8 cellular contexts compared by ENCODE assay signal in the genomic region with DNA sequence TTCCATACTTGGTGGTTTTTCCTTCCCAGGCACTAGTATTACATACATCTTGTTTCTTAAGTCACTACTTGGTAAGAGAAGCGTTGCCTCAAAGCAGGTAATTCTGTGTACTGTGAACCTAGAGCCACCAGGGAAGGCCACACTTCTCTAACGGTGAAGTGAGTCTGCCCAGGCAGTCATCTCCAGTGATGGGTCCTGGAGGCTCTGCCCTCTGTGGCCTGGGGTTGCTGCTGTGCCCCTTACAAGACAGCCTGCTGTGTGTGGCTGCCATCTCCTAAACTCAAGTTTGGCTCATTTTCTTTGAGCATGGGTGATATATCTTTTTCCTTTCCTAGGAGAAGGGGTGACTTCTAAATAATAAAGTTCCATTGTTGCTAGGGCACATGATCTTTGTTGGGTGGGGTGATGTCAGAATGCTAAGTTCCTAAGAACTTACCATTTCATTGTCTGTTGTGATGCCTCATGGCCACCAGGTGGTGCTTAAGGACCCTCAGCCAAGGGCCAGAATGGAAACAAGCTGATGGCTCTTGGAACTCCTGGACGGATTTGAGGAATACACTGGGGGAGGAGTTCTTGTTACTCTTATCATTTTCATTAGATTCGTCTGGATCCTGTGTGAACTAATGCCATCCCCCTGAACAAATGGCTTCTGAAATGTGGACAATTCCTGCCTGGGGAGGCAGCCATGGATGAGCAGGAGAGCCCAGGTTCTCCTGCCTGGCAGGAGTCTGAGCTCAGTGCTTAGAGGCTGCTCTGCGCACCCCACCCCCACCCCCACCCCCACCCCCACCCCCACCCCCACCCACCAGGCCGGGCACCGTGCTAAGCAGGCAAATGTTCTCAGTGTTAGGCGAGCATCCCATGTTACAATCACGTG. TPM values are rescaled to one million over a fixed set of nuclear protein-coding genes. Genes with fewer than 3 reads are reported as not detected.
DNase-seq lines count a peak whose midpoint lies in the region; FAIRE-seq and TF ChIP-seq lines count a peak whose summit lies in the region.

No MANE protein-coding gene starts in this region.

- peak overlapping the region; percentile 49 to 66 for H3K27ac ChIP-seq in breast epithelium

- no peaks in the 10 kb centered on the region for H3K36me3 ChIP-seq in breast epithelium

- H3K36me3 Mint-ChIP-seq in immature natural killer cell = no peaks in the 10 kb centered on the region

- DNase-seq in NCI-H1436 (lab: John Stamatoyannopoulos, UW) = peak; percentile 33
- no peak for DNase-seq in NCI-H1436 treated with DMSO at 0.1 percent for 48 hours (lab: John Stamatoyannopoulos, UW)
- DNase-seq in H54 (ENCODE audit: insufficient read length, low spot score) = peak; percentile 40
- DNase-seq in M059J (ENCODE audit: low read depth) = peak; percentile 77
- peak; percentile 61 for DNase-seq in SW480 (ENCODE audit: low spot score)
- DNase-seq in breast epithelium (ENCODE audit: low spot score in 2 of 2) = peak in 1 of 2 donors; percentile 57
- DNase-seq in immature natural killer cell = peak; percentile 10 to 32 (median 27)
- peak in 2 of 3 donors; percentile 20 to 32 for DNase-seq in stimulated activated CD4-positive, alpha-beta T cell treated with anti-CD3 and anti-CD28 coated beads, Interleukin-12 subunit alpha, Interleukin-12 subunit beta, amount 100 ng/mL, for 48 hours (ENCODE audit: low read depth in 2 of 3, low spot score in 1 of 3)

- peaks cover 0 to 4% of the 10 kb centered on the region in 2 donors for H3K4me1 ChIP-seq in breast epithelium

- intact Hi-C loops in breast epithelium (cut with DNase I; ENCODE audit: low total_unique reads) = loop anchor here (10.0 kb wide), 1 partner anchor 387 kb away; no protein-coding TSS in a partner anchor

- no peak overlapping the region for H3K27ac Mint-ChIP-seq in immature natural killer cell

- TF ChIP-seq POLR2A in H54 (IDR thresholded peaks at IDR 0.05; ENCODE audit: low read depth, low read length) (no peak), breast epithelium (IDR thresholded peaks at IDR 0.05) (no peak)

- H3K4me1 Mint-ChIP-seq in immature natural killer cell = peaks cover 3 to 9% of the 10 kb centered on the region in 2 donors

- no peaks in the 10 kb centered on the region for H3K27me3 ChIP-seq in breast epithelium

- FAIRE-seq in H54 (lab: Jason Lieb, UNC) = no peak

- TF ChIP-seq CTCF in breast epithelium (IDR thresholded peaks at IDR 0.05) = peak; percentile 78 to 85 (median 81)

- no peak overlapping the region for H3K4me3 Mint-ChIP-seq in immature natural killer cell

- H3K27me3 Mint-ChIP-seq in immature natural killer cell (ENCODE audit: low read depth in 3 of 3) = peaks cover 0 to 5% (median 2%) of the 10 kb centered on the region in 3 donors

- H3K9me3 Mint-ChIP-seq in immature natural killer cell = no peaks in the 10 kb centered on the region

- H3K9me3 ChIP-seq in breast epithelium = no peaks in the 10 kb centered on the region

- peak overlapping the region in 1 of 3 donors; percentile 39 for H3K4me3 ChIP-seq in breast epithelium

RNA-seq across cellular contexts. Expression of a gene that starts 41.1 kb away (rescaled TPM):
- total RNA-seq in M059J (2014; rRNA removed; shearing (Covaris generic)) = 322 and 407 TPM in 2 replicates
- 100 to 1,000 TPM in 2 of 3 donors, 10 to 100 TPM in 1; 93.9 to 142 (median 127) TPM for total RNA-seq in breast epithelium
- polyA plus RNA-seq in immature natural killer cell = 100 to 1,000 TPM; 339 to 509 (median 401) TPM
